Comparison of ENCODE assay signal across 29 cellular contexts in genomic region chr3:140994316-140994715, GRCh38. TPM values are rescaled to one million over a fixed set of nuclear protein-coding genes. Genes with fewer than 3 reads are reported as not detected.
DNase-seq lines count a peak whose midpoint lies in the region; ATAC-seq, FAIRE-seq and TF ChIP-seq lines count a peak whose summit lies in the region.
"Had no signal": no experiment of that assay in that cellular context is flagged by ENCODE, and none has a peak within 500 bp of the region (broad histone marks: within the 10 kb centered on the region; RNA-seq: fewer than 3 reads in every experiment).

No MANE protein-coding gene starts in this region.

- H3K4me3 ChIP-seq in astrocyte (ENCODE audit: insufficient read depth, low read depth, low read length): no peak overlapping the region
- H3K4me3 ChIP-seq: BLaER1 treated with 17β-estradiol and CSF1 and Interleukin-3, amounts not matched to agents 10 nM and 100 nM; GM12878 had no signal

- no peaks in the 10 kb centered on the region for H3K9me3 ChIP-seq in astrocyte (ENCODE audit: insufficient read depth, low read depth, low read length)

- H3K36me3 ChIP-seq in astrocyte (ENCODE audit: insufficient read depth, low read length): no peaks in the 10 kb centered on the region
- H3K36me3 ChIP-seq: BLaER1 treated with 17β-estradiol and CSF1 and Interleukin-3, amounts not matched to agents 10 nM and 100 nM had no signal

- H3K27me3 ChIP-seq in astrocyte (ENCODE audit: insufficient read depth, low read length): no peaks in the 10 kb centered on the region
- H3K27me3 ChIP-seq: BLaER1 treated with 17β-estradiol and CSF1 and Interleukin-3, amounts not matched to agents 10 nM and 100 nM had no signal

- peaks cover 5% of the 10 kb centered on the region for H3K27me3 Mint-ChIP-seq in astrocyte (ENCODE audit: low read depth, unreplicated experiment)
- H3K27me3 Mint-ChIP-seq: CD4-positive, alpha-beta T cell; IgD-negative memory B cell had no signal

- H3K27ac Mint-ChIP-seq in astrocyte (ENCODE audit: unreplicated experiment): no peak overlapping the region
- H3K27ac Mint-ChIP-seq: CD4-positive, alpha-beta T cell; IgD-negative memory B cell had no signal

- TF ChIP-seq CTCF in astrocyte (IDR thresholded peaks at IDR 0.05; ENCODE audit: insufficient read depth, low read depth, low read length): no peak

- H3K9ac ChIP-seq in astrocyte (ENCODE audit: low read length): no peak overlapping the region
- H3K9ac ChIP-seq: BLaER1 treated with 17β-estradiol and CSF1 and Interleukin-3, amounts not matched to agents 10 nM and 100 nM had no signal

- no peak overlapping the region for H3K27ac ChIP-seq in astrocyte (ENCODE audit: low read depth, low read length)
- H3K27ac ChIP-seq: BLaER1 treated with 17β-estradiol and CSF1 and Interleukin-3, amounts not matched to agents 10 nM and 100 nM; HL-60; RWPE1 had no signal

- no peak overlapping the region for H3K4me2 ChIP-seq in astrocyte (ENCODE audit: low read length)
- H3K4me2 ChIP-seq: BLaER1 treated with 17β-estradiol and CSF1 and Interleukin-3, amounts not matched to agents 10 nM and 100 nM had no signal

- FAIRE-seq in astrocyte (lab: Jason Lieb, UNC): no peak
- FAIRE-seq: G401.6, GM12878, GM19239 had no signal

- H3K4me1 ChIP-seq in astrocyte (ENCODE audit: insufficient read depth, low read length): no peaks in the 10 kb centered on the region
- H3K4me1 ChIP-seq: BLaER1 treated with 17β-estradiol and CSF1 and Interleukin-3, amounts not matched to agents 10 nM and 100 nM had no signal

- ATAC-seq in HG02973 (IDR thresholded peaks at IDR 0.05; ENCODE audit: unreplicated experiment): no peak
- ATAC-seq: GM12878 had no signal

- no peak overlapping the region for H2AFZ ChIP-seq in astrocyte (ENCODE audit: low read depth, low read length)

- DNase-seq in AG08395 (ENCODE audit: low spot score) (peak; percentile 17), HCEC 1CT (peak; percentile 6), astrocyte (ENCODE audit: low read depth) (peak; percentile 41), kidney tubule cell (ENCODE audit: low spot score) (peak; percentile 9), NCI-H2171 (lab: John Stamatoyannopoulos, UW) (no peak), NCI-H1048 (lab: John Stamatoyannopoulos, UW) (no peak)
- DNase-seq: 8988T; ACHN; CD4-positive, alpha-beta T cell; COR-L47; DMS53; MV-4-11; NCI-H1105 treated with DMSO at 0.1 percent for 48 hours; NCI-H146; NCI-H1930; NCI-H2107; NCI-H446 treated with DMSO at 0.1 percent for 48 hours; NCI-H526; NCI-H82; NK-92 treated with Interleukin-12 subunit alpha and Interleukin-12 subunit beta, amount 100 ng/mL, for 24 hours; SHP77 had no signal

- H3K36me3 Mint-ChIP-seq in astrocyte (ENCODE audit: low read depth, unreplicated experiment): peaks cover 2% of the 10 kb centered on the region

- H3K79me2 ChIP-seq in astrocyte (ENCODE audit: insufficient read depth, low read length): no peaks in the 10 kb centered on the region

- H3K9me3 Mint-ChIP-seq in astrocyte (ENCODE audit: unreplicated experiment): peaks cover 35% of the 10 kb centered on the region
- H3K9me3 Mint-ChIP-seq: CD4-positive, alpha-beta T cell had no signal

- no peak overlapping the region for H3K4me3 Mint-ChIP-seq in astrocyte (ENCODE audit: unreplicated experiment)
- H3K4me3 Mint-ChIP-seq: CD4-positive, alpha-beta T cell; IgD-negative memory B cell had no signal

- H3K4me1 Mint-ChIP-seq in astrocyte (ENCODE audit: low read depth, unreplicated experiment): peaks cover 5% of the 10 kb centered on the region
- H3K4me1 Mint-ChIP-seq: IgD-negative memory B cell had no signal

- no peaks in the 10 kb centered on the region for H4K20me1 ChIP-seq in astrocyte (ENCODE audit: insufficient read depth, low read length)
- H4K20me1 ChIP-seq: BLaER1 treated with 17β-estradiol and CSF1 and Interleukin-3, amounts not matched to agents 10 nM and 100 nM had no signal

RNA-seq across cellular contexts. Expression of gene SLC25A36, which starts 52.7 kb away (rescaled TPM):
- 79.3 and 81.0 TPM in 2 replicates for total RNA-seq in astrocyte

RNA-seq across cellular contexts. Expression of gene SPSB4, which starts 56.8 kb away (rescaled TPM):
- 0.94 and 2.2 TPM in 2 replicates for total RNA-seq in astrocyte
- total RNA-seq: CD4-positive, alpha-beta T cell; GM12878 had no signal

Comparison
In these comparisons a context has a peak if more than half of its experiments do, and no peak if none do; other contexts are left out.
1. DNase-seq: peak in AG08395 (single experiment), HCEC 1CT (single experiment), astrocyte (single experiment) and kidney tubule cell (single experiment); none in NCI-H2171 (single experiment) and NCI-H1048 (single experiment).